16 cellular contexts compared by ENCODE assay signal in genomic region chr14:103139371-103140016, GRCh38. TPM values are rescaled to one million over a fixed set of nuclear protein-coding genes. Genes with fewer than 3 reads are reported as not detected.
DNase-seq lines count a peak whose midpoint lies in the region; FAIRE-seq and TF ChIP-seq lines count a peak whose summit lies in the region.
"Had no signal": no experiment of that assay in that cellular context is flagged by ENCODE, and none has a peak within 500 bp of the region (broad histone marks: within the 10 kb centered on the region; RNA-seq: fewer than 3 reads in every experiment).

No MANE protein-coding gene starts in this region.

- no peak overlapping the region for H2BK12ac ChIP-seq in neuronal stem cell (ENCODE audit: low read length)

- no peak for FAIRE-seq in endothelial cell of umbilical vein (lab: Jason Lieb, UNC)
- FAIRE-seq: keratinocyte, TTC549 had no signal

- no peaks in the 10 kb centered on the region for H3K79me1 ChIP-seq in neuronal stem cell (ENCODE audit: low read depth, low read length)

- H2AK5ac ChIP-seq in neuronal stem cell (ENCODE audit: low read depth, low read length), result no peak overlapping the region

- no peak overlapping the region for H3K4me3 Mint-ChIP-seq in T-helper 2 cell treated with Interferon-gamma antibody and Interleukin-4, amounts not matched to agents 5 μg/mL and 100 μg/mL, for 36 hours
- H3K4me3 Mint-ChIP-seq: activated CD8-positive, alpha-beta T cell treated with anti-CD3 and anti-CD28 coated beads for 36 hours had no signal

- no peaks in the 10 kb centered on the region for H4K20me1 ChIP-seq in endothelial cell of umbilical vein (replicated peaks; ENCODE audit: control insufficient read depth, extremely low read depth, insufficient read depth, low read length)

- H3K14ac ChIP-seq in neuronal stem cell (ENCODE audit: low read length), result no peak overlapping the region

- no peak for TF ChIP-seq CTCF in endothelial cell of umbilical vein (IDR thresholded peaks at IDR 0.05; ENCODE audit: extremely low read depth in 1 of 2, insufficient read depth in 1 of 2, low read depth in 1 of 2, low read length in 2 of 2)

- no peak overlapping the region for H2BK5ac ChIP-seq in neuronal stem cell (ENCODE audit: low read length)

- dilution Hi-C loops in endothelial cell of umbilical vein (cut with MboI; ENCODE audit: extremely low pct_ligation_motif_present, low sequenced_read_pairs), result no loop called here

- H3K4ac ChIP-seq in neuronal stem cell (ENCODE audit: low read length), result no peak overlapping the region

- CTCF ChIA-PET in endothelial cell of umbilical vein (lab: Charles Lee), result interaction anchor here (1.0 to 13.7 kb wide), 3 partner anchors 10 to 41 kb away, joined by 3 to 219 read pairs (median 3); no protein-coding TSS in a partner anchor

- H3K23ac ChIP-seq in neuronal stem cell (ENCODE audit: low read depth, low read length, poor library complexity), result no peak overlapping the region

- peaks cover 5% of the 10 kb centered on the region for H3K4me1 Mint-ChIP-seq in T-helper 2 cell treated with Interferon-gamma antibody and Interleukin-4, amounts not matched to agents 5 μg/mL and 100 μg/mL, for 36 hours (ENCODE audit: low read depth)

- intact Hi-C loops in endothelial cell of umbilical vein (cut with micrococcal nuclease), result loop anchor here (5.0 kb wide), 1 partner anchor 43 kb away; no protein-coding TSS in a partner anchor

- no peak overlapping the region for H3K27ac ChIP-seq in endothelial cell of umbilical vein (ENCODE audit: insufficient read depth, low read depth, low read length)
- no peak overlapping the region for H3K27ac ChIP-seq in neuronal stem cell (replicated peaks; ENCODE audit: low read length)
- H3K27ac ChIP-seq in caudate nucleus (ENCODE audit: low read depth, low read length), result no peak overlapping the region

- H3K27me3 ChIP-seq in H7 (ENCODE audit: control insufficient read depth, insufficient read depth, low read length) (peaks cover 3% of the 10 kb centered on the region; the same call in 1 of the 2 replicates), endothelial cell of umbilical vein (ENCODE audit: control insufficient read depth in 2 of 2, insufficient read depth in 2 of 2, low read length in 2 of 2) (peaks cover 24 to 38% of the 10 kb centered on the region in 2 experiments), neuronal stem cell (ENCODE audit: control insufficient read depth in 3 of 3, insufficient read depth in 3 of 3, low read depth in 1 of 3, low read length in 3 of 3) (peaks cover 0 to 66% (median 9%) of the 10 kb centered on the region in 3 experiments)

- H3K36me3 Mint-ChIP-seq in T-helper 2 cell treated with Interferon-gamma antibody and Interleukin-4, amounts not matched to agents 5 μg/mL and 100 μg/mL, for 36 hours (ENCODE audit: low read depth), result no peaks in the 10 kb centered on the region

- H3K4me3 ChIP-seq in H7 (ENCODE audit: insufficient read depth, low read depth, low read length) (peak overlapping the region; percentile 35; the same call in 1 of the 2 replicates), endothelial cell of umbilical vein (replicated peaks in 1 of 3; ENCODE audit: insufficient read depth in 1 of 3, low read depth in 1 of 3, low read length in 3 of 3) (no peak overlapping the region), neuronal stem cell (ENCODE audit: low read length in 2 of 2) (no peak overlapping the region)

- H3K79me2 ChIP-seq in endothelial cell of umbilical vein (ENCODE audit: control insufficient read depth, insufficient read depth, low read length), result no peaks in the 10 kb centered on the region

- H3K9me3 Mint-ChIP-seq in T-helper 2 cell treated with Interferon-gamma antibody and Interleukin-4, amounts not matched to agents 5 μg/mL and 100 μg/mL, for 36 hours, result no peaks in the 10 kb centered on the region
- H3K9me3 Mint-ChIP-seq: activated CD8-positive, alpha-beta T cell treated with anti-CD3 and anti-CD28 coated beads for 36 hours had no signal

- peaks cover 7% of the 10 kb centered on the region for H3K27me3 Mint-ChIP-seq in T-helper 2 cell treated with Interferon-gamma antibody and Interleukin-4, amounts not matched to agents 5 μg/mL and 100 μg/mL, for 36 hours (ENCODE audit: low read depth)

- no CpG with 5 or more reads among the region's 16 CpGs for WGBS in neuronal stem cell (ENCODE audit: extremely low coverage in 2 of 2, insufficient read length in 2 of 2, insufficient replicate concordance in 1 of 2), 2 donors

- no peak overlapping the region for H3K27ac Mint-ChIP-seq in T-helper 2 cell treated with Interferon-gamma antibody and Interleukin-4, amounts not matched to agents 5 μg/mL and 100 μg/mL, for 36 hours
- H3K27ac Mint-ChIP-seq: activated CD8-positive, alpha-beta T cell treated with anti-CD3 and anti-CD28 coated beads for 36 hours had no signal

- H3K4me1 ChIP-seq in endothelial cell of umbilical vein (ENCODE audit: control insufficient read depth, extremely low read depth, insufficient read depth, low read length) (no peaks in the 10 kb centered on the region), neuronal stem cell (ENCODE audit: control insufficient read depth in 2 of 2, insufficient read depth in 1 of 2, low read depth in 1 of 2, low read length in 2 of 2) (peaks cover 3 to 14% of the 10 kb centered on the region in 2 donors)

- peak overlapping the region; percentile 83 for H3K18ac ChIP-seq in neuronal stem cell (ENCODE audit: low read length)

- H2BK120ac ChIP-seq in neuronal stem cell (ENCODE audit: low read depth, low read length), result no peak overlapping the region

- H4K91ac ChIP-seq in neuronal stem cell (ENCODE audit: low read depth, low read length, poor library complexity), result no peak overlapping the region

- no peaks in the 10 kb centered on the region for H3K36me3 ChIP-seq in H7 (replicated peaks; ENCODE audit: control insufficient read depth, insufficient read depth, low read length)
- H3K36me3 ChIP-seq in endothelial cell of umbilical vein (ENCODE audit: control insufficient read depth in 2 of 2, extremely low read depth in 1 of 2, insufficient read depth in 2 of 2, low read length in 2 of 2), result peaks cover 0 to 6% of the 10 kb centered on the region in 2 experiments
- no peaks in the 10 kb centered on the region for H3K36me3 ChIP-seq in neuronal stem cell (replicated peaks in 1 of 2; ENCODE audit: control insufficient read depth in 2 of 2, insufficient read depth in 2 of 2, low read length in 2 of 2)

- H3K9ac ChIP-seq in endothelial cell of umbilical vein (replicated peaks; ENCODE audit: extremely low read depth, insufficient read depth, low read length) (no peak overlapping the region), neuronal stem cell (ENCODE audit: low read depth, low read length, poor library complexity) (no peak overlapping the region)

- H3K4me2 ChIP-seq in endothelial cell of umbilical vein (ENCODE audit: insufficient read depth, low read length) (no peak overlapping the region), neuronal stem cell (ENCODE audit: insufficient read depth, low read length, poor library complexity, severe bottlenecking) (peak overlapping the region; percentile 58)

- no TSS peak for BruUV-seq in endothelial cell of umbilical vein (replicated peaks; lab: Mats Ljungman, UMichigan)

- H3K9me1 ChIP-seq in endothelial cell of umbilical vein (replicated peaks; ENCODE audit: control insufficient read depth, extremely low read depth, insufficient read depth, low read length), result no peaks in the 10 kb centered on the region

- no peak overlapping the region for H2BK15ac ChIP-seq in neuronal stem cell (ENCODE audit: low read length)

- no peak overlapping the region for H4K8ac ChIP-seq in neuronal stem cell (ENCODE audit: low read depth, low read length)

- POLR2A ChIA-PET in endothelial cell of umbilical vein (lab: Charles Lee), result no interaction called here

- no peak overlapping the region for H2AFZ ChIP-seq in endothelial cell of umbilical vein (ENCODE audit: low read depth, low read length)
- H2AFZ ChIP-seq in neuronal stem cell (ENCODE audit: low read length), result peak overlapping the region; percentile 90

- DNase-seq in H7, result peak; percentile 82
- no peak for DNase-seq in endothelial cell of umbilical vein (ENCODE audit: low read depth, low spot score)
- no peak for DNase-seq in neuronal stem cell (ENCODE audit: low spot score)
- no peak for DNase-seq in NCI-H345 treated with DMSO at 0.1 percent for 48 hours (lab: John Stamatoyannopoulos, UW; ENCODE audit: unreplicated experiment)
- no peak for DNase-seq in T-helper 2 cell treated with Interferon-gamma antibody and Interleukin-4, amounts not matched to agents 5 μg/mL and 100 μg/mL, for 36 hours (ENCODE audit: low spot score)
- no peak for DNase-seq in caudate nucleus (lab: John Stamatoyannopoulos, UW)
- DNase-seq: activated CD8-positive, alpha-beta T cell treated with anti-CD3 and anti-CD28 coated beads for 36 hours; activated effector memory CD4-positive, alpha-beta T cell treated with Interleukin-2 at 50 U/mL for 16 hours; anterior cingulate cortex; IMR-90; NCI-H2171 had no signal

- H3K9me3 ChIP-seq in endothelial cell of umbilical vein (replicated peaks; ENCODE audit: control insufficient read depth, insufficient read depth, low read length) (no peaks in the 10 kb centered on the region), neuronal stem cell (replicated peaks in 1 of 2; ENCODE audit: control insufficient read depth in 2 of 2, insufficient read depth in 1 of 2, low read depth in 1 of 2, low read length in 2 of 2) (no peaks in the 10 kb centered on the region)

- TF ChIP-seq POLR2A in endothelial cell of umbilical vein (IDR thresholded peaks at IDR 0.05; ENCODE audit: low read depth, low read length), result no peak

RNA-seq across cellular contexts. Expression of gene TNFAIP2, which starts 16.2 kb away (rescaled TPM):
- 30.1 and 38.7 TPM in 2 replicates for total RNA-seq in H7 (2014; rRNA removed; shearing (Covaris generic))
- total RNA-seq in endothelial cell of umbilical vein, result 31.6 and 37.5 TPM in 2 replicates
- 42.7 and 48.5 TPM in 2 replicates for polyA plus RNA-seq in endothelial cell of umbilical vein
- polyA plus RNA-seq in endothelial cell of umbilical vein (2011; cell fraction: cytosol; rRNA removed), result 17.1 and 22.4 TPM in 2 replicates
- 137 and 182 TPM in 2 replicates for polyA plus RNA-seq in endothelial cell of umbilical vein (2011; cell fraction: nucleus; rRNA removed)
- polyA plus RNA-seq in endothelial cell of umbilical vein (2012), result 28.3 and 36.7 TPM in 2 replicates
- 24.5 and 32.4 TPM in 2 replicates for polyA minus RNA-seq in endothelial cell of umbilical vein
- polyA minus RNA-seq in endothelial cell of umbilical vein (2011; cell fraction: cytosol; rRNA and poly(A)+ RNA removed), result 136 TPM
- polyA minus RNA-seq in endothelial cell of umbilical vein (2011; cell fraction: nucleus; rRNA and poly(A)+ RNA removed), result 13.7 and 21.2 TPM in 2 replicates
- polyA plus RNA-seq in neuronal stem cell (2013, experiment 1 of 2), result 26.4 TPM
- polyA plus RNA-seq in neuronal stem cell (2013, experiment 2 of 2), result 24.5 TPM

RNA-seq across cellular contexts. Expression of gene EXOC3L4, which starts 45.0 kb away (rescaled TPM):
- total RNA-seq in H7 (2014; rRNA removed; shearing (Covaris generic)), result 0.21 TPM in 1 of 2 replicates, not detected in the other
- total RNA-seq in endothelial cell of umbilical vein, result not detected in 2 replicates
- polyA plus RNA-seq in endothelial cell of umbilical vein, result not detected in 2 replicates
- not detected in 2 replicates for polyA plus RNA-seq in endothelial cell of umbilical vein (2011; cell fraction: cytosol; rRNA removed)
- polyA plus RNA-seq in endothelial cell of umbilical vein (2011; cell fraction: nucleus; rRNA removed), result not detected in 2 replicates
- polyA plus RNA-seq in endothelial cell of umbilical vein (2012), result not detected in 2 replicates
- polyA minus RNA-seq in endothelial cell of umbilical vein, result not detected in 2 replicates
- polyA minus RNA-seq in endothelial cell of umbilical vein (2011; cell fraction: cytosol; rRNA and poly(A)+ RNA removed), result not detected
- polyA minus RNA-seq in endothelial cell of umbilical vein (2011; cell fraction: nucleus; rRNA and poly(A)+ RNA removed), result not detected in 2 replicates
- polyA plus RNA-seq in neuronal stem cell (2013, experiment 1 of 2), result not detected
- not detected for polyA plus RNA-seq in neuronal stem cell (2013, experiment 2 of 2)
- total RNA-seq: activated CD8-positive, alpha-beta T cell treated with anti-CD3 and anti-CD28 coated beads for 36 hours; fibroblast of villous mesenchyme; IMR-90; pulmonary artery endothelial cell; temporal lobe had no signal
- polyA plus RNA-seq: IMR-90, keratinocyte had no signal

RNA-seq across cellular contexts. Expression of gene LBHD2, which starts 55.5 kb away (rescaled TPM):
- total RNA-seq in H7 (2014; rRNA removed; shearing (Covaris generic)), result not detected in 2 replicates
- not detected in 2 replicates for total RNA-seq in endothelial cell of umbilical vein
- not detected in 2 replicates for polyA plus RNA-seq in endothelial cell of umbilical vein
- not detected in 2 replicates for polyA plus RNA-seq in endothelial cell of umbilical vein (2011; cell fraction: cytosol; rRNA removed)
- polyA plus RNA-seq in endothelial cell of umbilical vein (2011; cell fraction: nucleus; rRNA removed), result not detected in 2 replicates
- not detected in 2 replicates for polyA plus RNA-seq in endothelial cell of umbilical vein (2012)
- polyA minus RNA-seq in endothelial cell of umbilical vein, result not detected in 2 replicates
- not detected for polyA minus RNA-seq in endothelial cell of umbilical vein (2011; cell fraction: cytosol; rRNA and poly(A)+ RNA removed)
- polyA minus RNA-seq in endothelial cell of umbilical vein (2011; cell fraction: nucleus; rRNA and poly(A)+ RNA removed), result not detected in 2 replicates
- not detected for polyA plus RNA-seq in neuronal stem cell (2013, experiment 1 of 2)
- not detected for polyA plus RNA-seq in neuronal stem cell (2013, experiment 2 of 2)
- total RNA-seq: activated CD8-positive, alpha-beta T cell treated with anti-CD3 and anti-CD28 coated beads for 36 hours; fibroblast of villous mesenchyme; IMR-90; pulmonary artery endothelial cell; temporal lobe had no signal
- polyA plus RNA-seq: IMR-90, keratinocyte had no signal
